ENCODE assay signal across 29 cellular contexts in the genomic region with DNA sequence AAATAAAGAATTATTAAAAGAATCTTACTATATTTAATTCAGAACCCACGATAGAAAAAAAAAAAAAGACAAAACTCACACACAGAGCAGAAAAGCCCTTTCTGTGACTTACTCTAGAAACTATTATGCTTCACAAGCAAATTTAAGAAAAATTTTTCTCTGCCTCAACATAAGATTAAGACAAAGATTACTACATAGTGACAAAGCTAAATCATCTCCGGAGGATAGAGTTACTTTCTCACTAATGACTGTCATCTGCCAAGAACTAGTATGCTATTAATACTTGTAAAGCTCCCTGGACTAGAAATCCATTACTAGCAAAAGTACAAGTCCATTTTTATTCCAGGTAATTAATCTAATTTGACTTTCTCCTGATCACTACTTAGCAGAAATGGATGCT. TPM values are rescaled to one million over a fixed set of nuclear protein-coding genes. Genes with fewer than 3 reads are reported as not detected.
"Had no signal": no experiment of that assay in that cellular context is flagged by ENCODE, and none has a peak within 500 bp of the region (broad histone marks: within the 10 kb centered on the region; RNA-seq: fewer than 3 reads in every experiment).

No MANE protein-coding gene starts in this region.

- H3K4me3 Mint-ChIP-seq: activated naive CD4-positive, alpha-beta T cell treated with anti-CD3 and anti-CD28 coated beads, Interleukin-2, amount 10 ng/mL, durations not matched to agents 7 days and 5 days; activated naive CD8-positive, alpha-beta T cell treated with anti-CD3 and anti-CD28 coated beads, Interleukin-2, amount 10 ng/mL, durations not matched to agents 7 days and 5 days; brain; effector memory CD8-positive, alpha-beta T cell; natural killer cell treated with Interleukin-12 subunit alpha and Interleukin-12 subunit beta and Interleukin-15 and Interleukin-18, amount 100 ng/mL, for 72 hours had no signal

- DNase-seq: activated CD4-positive, alpha-beta T cell treated with anti-CD3 and anti-CD28 coated beads for 4 hours; activated CD4-positive, alpha-beta T cell treated with anti-CD3 and anti-CD28 coated beads, Interleukin-2, amount 50 U/mL, for 4 hours; activated effector memory CD4-positive, alpha-beta T cell treated with anti-CD3 and anti-CD28 coated beads, Interleukin-2, amount 50 U/mL, for 16 hours; activated naive CD4-positive, alpha-beta T cell treated with anti-CD3 and anti-CD28 coated beads, Interleukin-2, amount 10 ng/mL, durations not matched to agents 7 days and 5 days; activated naive CD8-positive, alpha-beta T cell treated with anti-CD3 and anti-CD28 coated beads, Interleukin-2, amount 10 ng/mL, durations not matched to agents 7 days and 5 days; cerebellar nuclear complex; colonic mucosa; dorsolateral prefrontal cortex; effector memory CD8-positive, alpha-beta T cell; foreskin keratinocyte; heart left ventricle; lower lobe of right lung; mesendoderm; stimulated activated CD4-positive, alpha-beta T cell treated with anti-CD3 and anti-CD28 coated beads, Interleukin-15, amount 100 ng/mL, for 24 hours; stimulated activated CD4-positive, alpha-beta T cell treated with anti-CD3 and anti-CD28 coated beads, Interleukin-2, amount 100 ng/mL, for 24 hours; stimulated activated naive CD4-positive, alpha-beta T cell; T-helper 1 cell; tibial artery had no signal

- H3K27ac ChIP-seq: ascending aorta, cardiac muscle cell, colonic mucosa, dorsolateral prefrontal cortex, foreskin keratinocyte, heart left ventricle, lower lobe of right lung, suprapubic skin, tibial artery, VCaP had no signal

- H3K4me2 ChIP-seq: smooth muscle cell had no signal

- H3K4me1 Mint-ChIP-seq: activated naive CD8-positive, alpha-beta T cell treated with anti-CD3 and anti-CD28 coated beads, Interleukin-2, amount 10 ng/mL, durations not matched to agents 7 days and 5 days had no signal

- H3K4me3 ChIP-seq: ascending aorta, cardiac muscle cell, colonic mucosa, dorsolateral prefrontal cortex, heart left ventricle, lower lobe of right lung, smooth muscle cell, suprapubic skin, tibial artery had no signal

- ATAC-seq: effector memory CD8-positive, alpha-beta T cell; foreskin keratinocyte; heart left ventricle; lower lobe of right lung; natural killer cell treated with Interleukin-12 subunit alpha and Interleukin-12 subunit beta and Interleukin-15 and Interleukin-18, amount 100 ng/mL, for 72 hours; sciatic nerve had no signal

- H3K27me3 ChIP-seq: ascending aorta, cardiac muscle cell, colonic mucosa, dorsolateral prefrontal cortex, foreskin keratinocyte, heart left ventricle, suprapubic skin, tibial artery had no signal

- H3K36me3 ChIP-seq: ascending aorta, cardiac muscle cell, colonic mucosa, heart left ventricle, lower lobe of right lung, suprapubic skin, tibial artery had no signal

- H3K36me3 Mint-ChIP-seq: activated naive CD4-positive, alpha-beta T cell treated with anti-CD3 and anti-CD28 coated beads, Interleukin-2, amount 10 ng/mL, durations not matched to agents 7 days and 5 days; activated naive CD8-positive, alpha-beta T cell treated with anti-CD3 and anti-CD28 coated beads, Interleukin-2, amount 10 ng/mL, durations not matched to agents 7 days and 5 days; brain; natural killer cell treated with Interleukin-12 subunit alpha and Interleukin-12 subunit beta and Interleukin-15 and Interleukin-18, amount 100 ng/mL, for 72 hours had no signal

- H3K9me3 ChIP-seq: ascending aorta, colonic mucosa, heart left ventricle, lower lobe of right lung, suprapubic skin, tibial artery had no signal

- H3K27me3 Mint-ChIP-seq: brain; effector memory CD8-positive, alpha-beta T cell had no signal

- H3K4me1 ChIP-seq: ascending aorta, colonic mucosa, foreskin keratinocyte, heart left ventricle, lower lobe of right lung, suprapubic skin, tibial artery had no signal

- H3K27ac Mint-ChIP-seq: activated naive CD4-positive, alpha-beta T cell treated with anti-CD3 and anti-CD28 coated beads, Interleukin-2, amount 10 ng/mL, durations not matched to agents 7 days and 5 days; activated naive CD8-positive, alpha-beta T cell treated with anti-CD3 and anti-CD28 coated beads, Interleukin-2, amount 10 ng/mL, durations not matched to agents 7 days and 5 days; effector memory CD8-positive, alpha-beta T cell; natural killer cell treated with Interleukin-12 subunit alpha and Interleukin-12 subunit beta and Interleukin-15 and Interleukin-18, amount 100 ng/mL, for 72 hours; progenitor cell of endocrine pancreas had no signal

RNA-seq across cellular contexts. Expression of a gene that starts 26.0 kb away (rescaled TPM):
- total RNA-seq: activated naive CD8-positive, alpha-beta T cell treated with anti-CD3 and anti-CD28 coated beads, Interleukin-2, amount 10 ng/mL, durations not matched to agents 7 days and 5 days; ascending aorta; foreskin keratinocyte; osteocyte; renal cortical epithelial cell had no signal
- polyA plus RNA-seq: foreskin keratinocyte, heart left ventricle had no signal
